Comparison of ENCODE assay signal across 9 cellular contexts in genomic region chr2:16625759-16626158, GRCh38. TPM values are rescaled to one million over a fixed set of nuclear protein-coding genes. Genes with fewer than 3 reads are reported as not detected.
DNase-seq lines count a peak whose midpoint lies in the region; ATAC-seq and TF ChIP-seq lines count a peak whose summit lies in the region.
"Had no signal": no experiment of that assay in that cellular context is flagged by ENCODE, and none has a peak within 500 bp of the region (broad histone marks: within the 10 kb centered on the region; RNA-seq: fewer than 3 reads in every experiment).

No MANE protein-coding gene starts in this region.

- H3K27ac ChIP-seq in Peyer's patch (peak overlapping the region; percentile 48 to 80 (median 72)), parathyroid adenoma (peak overlapping the region; percentile 47)

- TF ChIP-seq CTCF in Peyer's patch (IDR thresholded peaks at IDR 0.05) (no peak), parathyroid adenoma (IDR thresholded peaks at IDR 0.05) (no peak)

- peaks cover 0 to 49% (median 21%) of the 10 kb centered on the region in 4 donors for H3K4me1 ChIP-seq in Peyer's patch
- H3K4me1 ChIP-seq in parathyroid adenoma = no peaks in the 10 kb centered on the region

- TF ChIP-seq POLR2A in Peyer's patch (IDR thresholded peaks at IDR 0.05) = no peak

- peak overlapping the region in 1 of 4 donors; percentile 20 for H3K4me3 ChIP-seq in Peyer's patch
- no peak overlapping the region for H3K4me3 ChIP-seq in parathyroid adenoma (ENCODE audit: low read depth, low read length)

- no peak overlapping the region for H3K9ac ChIP-seq in parathyroid adenoma

- no peaks in the 10 kb centered on the region for H3K36me3 ChIP-seq in Peyer's patch
- H3K36me3 ChIP-seq in parathyroid adenoma (ENCODE audit: control insufficient read depth, insufficient read depth, low read length) = no peaks in the 10 kb centered on the region

- H3K4me2 ChIP-seq in parathyroid adenoma (ENCODE audit: low read length) = no peak overlapping the region

- no peaks in the 10 kb centered on the region for H3K27me3 ChIP-seq in Peyer's patch
- no peaks in the 10 kb centered on the region for H3K27me3 ChIP-seq in parathyroid adenoma (ENCODE audit: control insufficient read depth, insufficient read depth, low read length)

- H3K9me3 ChIP-seq in Peyer's patch (no peaks in the 10 kb centered on the region), parathyroid adenoma (ENCODE audit: control insufficient read depth, low read length) (no peaks in the 10 kb centered on the region)

- H3K79me2 ChIP-seq in parathyroid adenoma = no peaks in the 10 kb centered on the region

- peak in 2 of 3 donors; percentile 84 for DNase-seq in Peyer's patch
- DNase-seq in DMS53 (lab: John Stamatoyannopoulos, UW) = no peak
- DNase-seq in SW480 (ENCODE audit: low spot score) = no peak
- DNase-seq in stimulated activated CD4-positive, alpha-beta T cell treated with anti-CD3 and anti-CD28 coated beads, Interleukin-4, amount 100 ng/mL, for 1 hour = no peak
- no peak for DNase-seq in COLO668 (lab: John Stamatoyannopoulos, UW; ENCODE audit: unreplicated experiment)
- DNase-seq: NCI-H510A treated with DMSO at 0.1 percent for 48 hours had no signal

- no peak overlapping the region for H2AFZ ChIP-seq in parathyroid adenoma

- peak; percentile 70 for ATAC-seq in GM18861 (IDR thresholded peaks at IDR 0.05; ENCODE audit: unreplicated experiment)
- peak; percentile 76 for ATAC-seq in HG02763 (IDR thresholded peaks at IDR 0.05; ENCODE audit: unreplicated experiment)

RNA-seq across cellular contexts. Expression of gene CYRIA, which starts 39.9 kb away (rescaled TPM):
- total RNA-seq in Peyer's patch = 10 to 100 TPM in 1 of 4 donors, 1 to 10 TPM in 2, under 1 TPM in 1; 0.53 to 11.6 (median 4.6) TPM

Comparison
In these comparisons a context has a peak if more than half of its experiments do, and no peak if none do; other contexts are left out.
1. DNase-seq: peak in Peyer's patch (2 of 3); none in DMS53 (single experiment), SW480 (single experiment), stimulated activated CD4-positive, alpha-beta T cell treated with anti-CD3 and anti-CD28 coated beads, Interleukin-4, amount 100 ng/mL, for 1 hour (single experiment) and COLO668 (single experiment).